ENCODE assay signal across 9 cellular contexts in genomic region chr1:32892368-32893197, GRCh38. TPM values are rescaled to one million over a fixed set of nuclear protein-coding genes. Genes with fewer than 3 reads are reported as not detected.
DNase-seq lines count a peak whose midpoint lies in the region; ATAC-seq, FAIRE-seq and TF ChIP-seq lines count a peak whose summit lies in the region.
"Had no signal": no experiment of that assay in that cellular context is flagged by ENCODE, and none has a peak within 500 bp of the region (broad histone marks: within the 10 kb centered on the region; RNA-seq: fewer than 3 reads in every experiment).

No MANE protein-coding gene starts in this region.

- H4K20me1 ChIP-seq in endothelial cell of umbilical vein (replicated peaks; ENCODE audit: control insufficient read depth, extremely low read depth, insufficient read depth, low read length) = no peaks in the 10 kb centered on the region

- H3K27me3 ChIP-seq in BJ (ENCODE audit: control insufficient read depth, insufficient read depth, low read length) = peaks cover 8% of the 10 kb centered on the region
- peaks cover 3% of the 10 kb centered on the region; the same call in 1 of the 2 replicates for H3K27me3 ChIP-seq in HAP-1 (ENCODE audit: low read depth)
- peaks cover 13 to 19% of the 10 kb centered on the region in 2 experiments for H3K27me3 ChIP-seq in endothelial cell of umbilical vein (ENCODE audit: control insufficient read depth in 2 of 2, insufficient read depth in 2 of 2, low read length in 2 of 2)

- dilution Hi-C loops in endothelial cell of umbilical vein (cut with MboI; ENCODE audit: extremely low pct_ligation_motif_present, low sequenced_read_pairs) = no loop called here

- H3K36me3 ChIP-seq in BJ (ENCODE audit: control insufficient read depth, insufficient read depth, low read length) (no peaks in the 10 kb centered on the region; the same call in 1 of the 2 replicates), HAP-1 (replicated peaks) (no peaks in the 10 kb centered on the region), endothelial cell of umbilical vein (ENCODE audit: control insufficient read depth in 2 of 2, extremely low read depth in 1 of 2, insufficient read depth in 2 of 2, low read length in 2 of 2) (no peaks in the 10 kb centered on the region), mucosa of descending colon (ENCODE audit: low read depth) (no peaks in the 10 kb centered on the region)

- H3K4me1 Mint-ChIP-seq in WTC11 = peaks cover 11% of the 10 kb centered on the region

- ATAC-seq in WTC11 (peak; percentile 85), mucosa of descending colon (peak; percentile 75)

- no peak for FAIRE-seq in endothelial cell of umbilical vein (lab: Jason Lieb, UNC)

- peaks cover 7% of the 10 kb centered on the region for H3K9me3 Mint-ChIP-seq in WTC11

- CTCF ChIA-PET in BJ (lab: Yijun Ruan, JAX) (interaction anchor here (0.7 to 2.7 kb wide), 13 partner anchors 11 to 428 kb away, joined by 3 to 43 read pairs (median 4); no protein-coding TSS in a partner anchor), WTC11 (lab: Charles Lee) (interaction anchor here (0.6 to 7.4 kb wide), 51 partner anchors 8 to 1172 kb away, joined by 3 to 80 read pairs (median 4); partner anchors contain the start of genes AZIN2, BSDC1, FNDC5 and RNF19B), endothelial cell of umbilical vein (lab: Charles Lee) (interaction anchor here (0.6 to 5.7 kb wide), 20 partner anchors 11 to 491 kb away, joined by 3 to 51 read pairs (median 4); partner anchors contain the start of gene RNF19B)

- no peaks in the 10 kb centered on the region for H3K9me1 ChIP-seq in endothelial cell of umbilical vein (replicated peaks; ENCODE audit: control insufficient read depth, extremely low read depth, insufficient read depth, low read length)

- intact Hi-C loops in endothelial cell of umbilical vein (cut with micrococcal nuclease) (no loop called here), mucosa of descending colon (cut with DNase I, micrococcal nuclease) (no loop called here)

- peak overlapping the region; percentile 63 for H2AFZ ChIP-seq in endothelial cell of umbilical vein (ENCODE audit: low read depth, low read length)

- H3K4me1 ChIP-seq in HAP-1 = peaks cover 6% of the 10 kb centered on the region
- peaks cover 6% of the 10 kb centered on the region for H3K4me1 ChIP-seq in endothelial cell of umbilical vein (ENCODE audit: control insufficient read depth, extremely low read depth, insufficient read depth, low read length)
- H3K4me1 ChIP-seq in mucosa of descending colon (ENCODE audit: low read depth) = peaks cover 11% of the 10 kb centered on the region

- H3K9me3 ChIP-seq in HAP-1 (no peaks in the 10 kb centered on the region; the same call in 1 of the 2 replicates), endothelial cell of umbilical vein (replicated peaks; ENCODE audit: control insufficient read depth, insufficient read depth, low read length) (no peaks in the 10 kb centered on the region), mucosa of descending colon (no peaks in the 10 kb centered on the region)

- TF ChIP-seq CTCF in BJ (IDR thresholded peaks at IDR 0.05; ENCODE audit: insufficient read depth, low read depth, low read length) (peak; percentile 29; the same call in 1 of the 2 replicates), WTC11 (IDR thresholded peaks at IDR 0.05) (peak; percentile 97), endothelial cell of umbilical vein (IDR thresholded peaks at IDR 0.05; ENCODE audit: extremely low read depth in 1 of 2, insufficient read depth in 1 of 2, low read depth in 1 of 2, low read length in 2 of 2) (peak; percentile 56 to 76), mucosa of descending colon (IDR thresholded peaks at IDR 0.05) (peak; percentile 59)

- H3K4me3 Mint-ChIP-seq in WTC11 = peak overlapping the region; percentile 79

- peak overlapping the region; percentile 37 for H3K4me3 ChIP-seq in BJ (ENCODE audit: low read depth, low read length)
- H3K4me3 ChIP-seq in HAP-1 = peak overlapping the region; percentile 45
- H3K4me3 ChIP-seq in endothelial cell of umbilical vein (replicated peaks in 1 of 3; ENCODE audit: insufficient read depth in 1 of 3, low read depth in 1 of 3, low read length in 3 of 3) = peak overlapping the region; percentile 16 to 35 (median 30)
- no peak overlapping the region for H3K4me3 ChIP-seq in mucosa of descending colon

- peaks cover 59% of the 10 kb centered on the region for H3K27me3 Mint-ChIP-seq in WTC11 (ENCODE audit: low read depth)

- H3K4me2 ChIP-seq in endothelial cell of umbilical vein (ENCODE audit: insufficient read depth, low read length) = peak overlapping the region; percentile 61

- no peaks in the 10 kb centered on the region for H3K36me3 Mint-ChIP-seq in WTC11

- no TSS peak for BruUV-seq in endothelial cell of umbilical vein (replicated peaks; lab: Mats Ljungman, UMichigan)

- in situ Hi-C loops in HAP-1 (cut with MboI; ENCODE audit: low sequenced_read_pairs) = no loop called here

- no peaks in the 10 kb centered on the region for H3K79me2 ChIP-seq in endothelial cell of umbilical vein (ENCODE audit: control insufficient read depth, insufficient read depth, low read length)

- TF ChIP-seq POLR2A in endothelial cell of umbilical vein (IDR thresholded peaks at IDR 0.05; ENCODE audit: low read depth, low read length) = no peak

- POLR2A ChIA-PET in BJ (lab: Charles Lee) = interaction anchor here (0.6 kb wide), 1 partner anchor 22 kb away, joined by 12 read pairs; no protein-coding TSS in a partner anchor
- POLR2A ChIA-PET in WTC11 (lab: Charles Lee) = no interaction called here
- POLR2A ChIA-PET in endothelial cell of umbilical vein (lab: Charles Lee) = no interaction called here

- H3K27ac ChIP-seq in endothelial cell of umbilical vein (ENCODE audit: insufficient read depth, low read depth, low read length) = no peak overlapping the region
- peak overlapping the region; percentile 63 for H3K27ac ChIP-seq in substantia nigra (ENCODE audit: low read depth, low read length, poor library complexity, severe bottlenecking)
- H3K27ac ChIP-seq: HL-60 had no signal

- H3K9ac ChIP-seq in endothelial cell of umbilical vein (replicated peaks; ENCODE audit: extremely low read depth, insufficient read depth, low read length) = no peak overlapping the region

- no peak overlapping the region for H3K27ac Mint-ChIP-seq in WTC11

- DNase-seq in BJ (ENCODE audit: low read depth) (no peak), HAP-1 (ENCODE audit: low spot score in 2 of 2) (peak; percentile 52 to 91), WTC11 (ENCODE audit: low spot score) (peak; percentile 92), endothelial cell of umbilical vein (ENCODE audit: low read depth, low spot score) (no peak), mucosa of descending colon (peak in 2 of 3 donors; percentile 70 to 78), substantia nigra (lab: John Stamatoyannopoulos, UW) (peak in 45 of 49 donors; percentile 20 to 91 (median 68)), GF-D8 (lab: John Stamatoyannopoulos, UW) (no peak), UCSD-AML1 (lab: John Stamatoyannopoulos, UW; ENCODE audit: unreplicated experiment) (no peak)

TF ChIP-seq in WTC11, 78 proteins besides CTCF, POLR2A, EP300 and RAD21 (continues in another document):
- no peak for TF ChIP-seq MXD4 (CRISPR knock-in tag; IDR thresholded peaks at IDR 0.05; ENCODE audit: borderline replicate concordance)

TF ChIP-seq in endothelial cell of umbilical vein, 7 proteins besides CTCF, POLR2A, EP300 and RAD21:
- no peak for TF ChIP-seq MYC (IDR thresholded peaks at IDR 0.05; ENCODE audit: low read depth, low read length)
- peak; percentile 31 for TF ChIP-seq EZH2 (IDR thresholded peaks at IDR 0.05; ENCODE audit: borderline replicate concordance, low read depth, low read length, severe bottlenecking)

RNA-seq across cellular contexts. Expression of gene HPCA, which starts 6.3 kb away (rescaled TPM):
- polyA plus RNA-seq in BJ (2011; rRNA removed) (not detected in 2 replicates), endothelial cell of umbilical vein (not detected in 2 replicates)
- polyA minus RNA-seq in BJ (2011; rRNA and poly(A)+ RNA removed) = 0.21 TPM in 1 of 2 replicates, not detected in the other
- total RNA-seq in WTC11 (2021) (1.5 to 2.2 TPM (median 1.9 TPM) in 3 replicates), endothelial cell of umbilical vein (not detected in 2 replicates), mucosa of descending colon (1 to 10 TPM; 1.1 to 2.0 (median 1.1) TPM)
- 0.04 TPM in 1 of 2 replicates, not detected in the other for polyA plus RNA-seq in endothelial cell of umbilical vein (2011; cell fraction: cytosol; rRNA removed)
- 0.52 TPM in 1 of 2 replicates, not detected in the other for polyA plus RNA-seq in endothelial cell of umbilical vein (2011; cell fraction: nucleus; rRNA removed)
- polyA plus RNA-seq in endothelial cell of umbilical vein (2012) = not detected in 2 replicates
- not detected in 2 replicates for polyA minus RNA-seq in endothelial cell of umbilical vein
- polyA minus RNA-seq in endothelial cell of umbilical vein (2011; cell fraction: cytosol; rRNA and poly(A)+ RNA removed) = not detected
- polyA minus RNA-seq in endothelial cell of umbilical vein (2011; cell fraction: nucleus; rRNA and poly(A)+ RNA removed) = not detected in 2 replicates

RNA-seq across cellular contexts. Expression of gene TMEM54, which starts 8.6 kb away (rescaled TPM):
- polyA plus RNA-seq in BJ (2011; rRNA removed) = 19.1 and 34.9 TPM in 2 replicates
- 13.5 and 22.0 TPM in 2 replicates for polyA minus RNA-seq in BJ (2011; rRNA and poly(A)+ RNA removed)
- 20.7 to 29.0 TPM (median 24.9 TPM) in 3 replicates for total RNA-seq in WTC11 (2021)
- 14.8 and 23.6 TPM in 2 replicates for total RNA-seq in endothelial cell of umbilical vein
- polyA plus RNA-seq in endothelial cell of umbilical vein = 77.2 and 89.7 TPM in 2 replicates
- 46.0 and 59.0 TPM in 2 replicates for polyA plus RNA-seq in endothelial cell of umbilical vein (2011; cell fraction: cytosol; rRNA removed)
- 13.8 and 15.0 TPM in 2 replicates for polyA plus RNA-seq in endothelial cell of umbilical vein (2011; cell fraction: nucleus; rRNA removed)
- 69.8 and 78.5 TPM in 2 replicates for polyA plus RNA-seq in endothelial cell of umbilical vein (2012)
- 15.7 and 35.0 TPM in 2 replicates for polyA minus RNA-seq in endothelial cell of umbilical vein
- polyA minus RNA-seq in endothelial cell of umbilical vein (2011; cell fraction: cytosol; rRNA and poly(A)+ RNA removed) = 7.7 TPM
- polyA minus RNA-seq in endothelial cell of umbilical vein (2011; cell fraction: nucleus; rRNA and poly(A)+ RNA removed) = 3.2 and 3.3 TPM in 2 replicates
- total RNA-seq in mucosa of descending colon = 100 to 1,000 TPM; 426 to 995 (median 483) TPM

RNA-seq across cellular contexts. Expression of gene FNDC5, which starts 21.9 kb away (rescaled TPM):
- 1.1 and 1.2 TPM in 2 replicates for polyA plus RNA-seq in BJ (2011; rRNA removed)
- 0.57 TPM in 2 replicates for polyA minus RNA-seq in BJ (2011; rRNA and poly(A)+ RNA removed)
- total RNA-seq in WTC11 (2021) = 1.2 to 1.6 TPM (median 1.4 TPM) in 3 replicates
- 0.64 TPM in 1 of 2 replicates, not detected in the other for total RNA-seq in endothelial cell of umbilical vein
- 0.14 and 0.49 TPM in 2 replicates for polyA plus RNA-seq in endothelial cell of umbilical vein
- polyA plus RNA-seq in endothelial cell of umbilical vein (2011; cell fraction: cytosol; rRNA removed) = 0.25 and 0.34 TPM in 2 replicates
- 0.09 and 0.66 TPM in 2 replicates for polyA plus RNA-seq in endothelial cell of umbilical vein (2011; cell fraction: nucleus; rRNA removed)
- 0.18 and 0.28 TPM in 2 replicates for polyA plus RNA-seq in endothelial cell of umbilical vein (2012)
- polyA minus RNA-seq in endothelial cell of umbilical vein = 1.1 TPM in 1 of 2 replicates, not detected in the other
- not detected for polyA minus RNA-seq in endothelial cell of umbilical vein (2011; cell fraction: cytosol; rRNA and poly(A)+ RNA removed)
- polyA minus RNA-seq in endothelial cell of umbilical vein (2011; cell fraction: nucleus; rRNA and poly(A)+ RNA removed) = not detected in 2 replicates
- under 1 TPM; 0.38 to 0.51 (median 0.41) TPM for total RNA-seq in mucosa of descending colon

Comparison
In these comparisons a context has a peak if more than half of its experiments do, and no peak if none do; other contexts are left out.
1. DNase-seq: peak in HAP-1 (2 of 2), WTC11 (single experiment), mucosa of descending colon (2 of 3) and substantia nigra (45 of 49); none in BJ (single experiment), endothelial cell of umbilical vein (single experiment), GF-D8 (single experiment) and UCSD-AML1 (single experiment).
2. CTCF ChIP-seq: peak in every context shown above with its lines; median percentile 97 in WTC11; 66 in endothelial cell of umbilical vein; 59 in mucosa of descending colon; 29 in BJ.
3. RNA of gene TMEM54, which starts 8.6 kb away (total RNA-seq): 426 to 995 TPM in mucosa of descending colon; 14.8 to 23.6 TPM in endothelial cell of umbilical vein and 20.7 to 29.0 TPM in WTC11; every median in the first group is over 10 times any median in the second.